9 cellular contexts compared by ENCODE assay signal in the genomic region with DNA sequence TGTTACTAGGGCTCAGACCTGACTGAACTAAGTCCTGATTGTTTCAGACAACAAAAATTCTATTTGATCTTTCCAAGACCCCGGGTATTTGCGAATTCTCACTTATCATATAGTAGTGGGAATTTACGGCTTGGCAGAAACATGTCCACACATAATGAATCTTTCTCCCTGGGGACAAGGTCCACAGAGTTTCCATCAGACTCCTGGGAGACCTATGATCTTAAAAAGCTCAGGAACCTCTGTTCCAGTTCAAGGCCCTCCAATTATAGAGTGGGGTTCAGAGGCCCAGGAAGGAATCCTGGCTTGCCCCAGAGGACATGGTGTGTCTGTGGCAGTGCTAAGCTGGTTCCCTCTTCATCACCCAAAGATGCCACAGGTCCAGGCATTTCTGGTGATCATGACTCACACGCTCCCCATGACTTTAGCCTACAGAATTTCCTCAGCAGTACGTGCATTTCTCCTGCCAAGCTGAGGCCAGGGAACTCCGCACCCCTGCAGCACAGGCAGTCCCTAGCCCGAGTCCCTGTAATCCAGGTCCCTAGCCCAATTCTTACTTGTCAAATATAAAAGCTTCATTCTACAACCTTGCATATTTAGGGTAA. TPM values are rescaled to one million over a fixed set of nuclear protein-coding genes. Genes with fewer than 3 reads are reported as not detected.
A peak's percentile ranks its signal among the peaks of the same experiment; 100 is the strongest.
DNase-seq lines count a peak whose midpoint lies in the region; TF ChIP-seq lines count a peak whose summit lies in the region.
"Had no signal": no experiment of that assay in that cellular context is flagged by ENCODE, and none has a peak within 500 bp of the region (broad histone marks: within the 10 kb centered on the region; RNA-seq: fewer than 3 reads in every experiment).

No MANE protein-coding gene starts in this region.

- no peak overlapping the region for H2BK12ac ChIP-seq in trophoblast cell (ENCODE audit: low read length)

- no peak overlapping the region for H4K12ac ChIP-seq in trophoblast cell (ENCODE audit: low read depth, low read length)

- no peak overlapping the region for H3K14ac ChIP-seq in trophoblast cell (ENCODE audit: low read length)

- H3K9ac ChIP-seq in OCI-LY3 (ENCODE audit: low read length), result peak overlapping the region; percentile 99
- no peak overlapping the region for H3K9ac ChIP-seq in trophoblast cell (ENCODE audit: low read length)

- DNase-seq in EL (peak; percentile 77), epithelial cell of prostate (ENCODE audit: low read depth, low spot score) (peak; percentile 46), trophoblast cell (peak in 1 of 2 donors; percentile 49), A673 (ENCODE audit: low spot score) (no peak), SJCRH30 (no peak), G401 (ENCODE audit: low spot score) (no peak), D341Med (ENCODE audit: low spot score) (no peak)
- DNase-seq: cerebellar nuclear complex had no signal

- in situ Hi-C loops in G401 (cut with HindIII; ENCODE audit: low sequenced_read_pairs), result no loop called here

- no peak overlapping the region for H2AK5ac ChIP-seq in trophoblast cell (ENCODE audit: low read length)

- no peak overlapping the region for H4K8ac ChIP-seq in trophoblast cell (ENCODE audit: low read depth, low read length)

- H4K20me1 ChIP-seq in OCI-LY3 (ENCODE audit: insufficient read depth, low read length), result peaks cover 18% of the 10 kb centered on the region

- POLR2A ChIA-PET in A673 (lab: Charles Lee; ENCODE audit: low non-redundant PET), result interaction anchor here (0.6 kb wide), 1 partner anchor 1618 kb away, joined by 3 read pairs; no protein-coding TSS in a partner anchor

- peaks cover 91% of the 10 kb centered on the region for H3K79me2 ChIP-seq in OCI-LY3 (ENCODE audit: low read length)
- peaks cover 25% of the 10 kb centered on the region for H3K79me2 ChIP-seq in trophoblast cell (ENCODE audit: control insufficient read depth, insufficient read depth, low read length, poor library complexity)

- no CpG with 5 or more reads among the region's 7 CpGs for WGBS in trophoblast cell (ENCODE audit: extremely low coverage, insufficient coverage, insufficient read length)

- H3K27me3 ChIP-seq in OCI-LY3 (ENCODE audit: low read depth, low read length) (no peaks in the 10 kb centered on the region), trophoblast cell (ENCODE audit: insufficient read depth, low read length) (no peaks in the 10 kb centered on the region), A673 (replicated peaks; ENCODE audit: insufficient read depth, low read depth, low read length, poor library complexity) (no peaks in the 10 kb centered on the region), SJCRH30 (no peaks in the 10 kb centered on the region)

- H3K27ac ChIP-seq in OCI-LY3 (ENCODE audit: low read length) (peak overlapping the region; percentile 99), epithelial cell of prostate (peak overlapping the region; percentile 57), trophoblast cell (ENCODE audit: low read depth, low read length) (no peak overlapping the region), A673 (ENCODE audit: low read depth, low read length, poor library complexity, severe bottlenecking) (no peak overlapping the region), SJCRH30 (no peak overlapping the region)

- H3K4me1 ChIP-seq in OCI-LY3 (ENCODE audit: low read length), result peaks cover 78% of the 10 kb centered on the region
- H3K4me1 ChIP-seq in trophoblast cell (ENCODE audit: control insufficient read depth in 1 of 2, insufficient read depth in 2 of 2, low read length in 2 of 2), result peaks cover 12 to 26% of the 10 kb centered on the region in 2 experiments
- peaks cover 32% of the 10 kb centered on the region for H3K4me1 ChIP-seq in A673 (ENCODE audit: insufficient read depth, low read length, poor library complexity, severe bottlenecking)
- peaks cover 38% of the 10 kb centered on the region for H3K4me1 ChIP-seq in SJCRH30

- H3K4me2 ChIP-seq in OCI-LY3 (ENCODE audit: low read length), result peak overlapping the region; percentile 98
- H3K4me2 ChIP-seq in trophoblast cell (ENCODE audit: low read length), result no peak overlapping the region

- H3K79me1 ChIP-seq in trophoblast cell (ENCODE audit: low read length), result no peaks in the 10 kb centered on the region

- peaks cover 4% of the 10 kb centered on the region; the same call in 1 of the 2 replicates for H3K9me3 ChIP-seq in OCI-LY3 (ENCODE audit: insufficient read depth, low read length)
- no peaks in the 10 kb centered on the region for H3K9me3 ChIP-seq in trophoblast cell (ENCODE audit: insufficient read depth, low read depth, low read length)
- no peaks in the 10 kb centered on the region for H3K9me3 ChIP-seq in A673 (ENCODE audit: low read depth, low read length, poor library complexity, severe bottlenecking)
- H3K9me3 ChIP-seq in SJCRH30 (replicated peaks), result no peaks in the 10 kb centered on the region

- intact Hi-C loops in A673 (cut with micrococcal nuclease; ENCODE audit: unreplicated experiment), result no loop called here

- peaks cover 43% of the 10 kb centered on the region for H3K36me3 ChIP-seq in OCI-LY3 (replicated peaks; ENCODE audit: low read depth, low read length)
- peaks cover 0 to under 1% of the 10 kb centered on the region in 2 experiments for H3K36me3 ChIP-seq in trophoblast cell (ENCODE audit: control insufficient read depth in 1 of 2, insufficient read depth in 2 of 2, low read length in 2 of 2)
- no peaks in the 10 kb centered on the region for H3K36me3 ChIP-seq in A673 (ENCODE audit: insufficient read depth, low read length, poor library complexity, severe bottlenecking)
- peaks cover 14% of the 10 kb centered on the region for H3K36me3 ChIP-seq in SJCRH30

- no TSS peak for BruUV-seq in A673 (replicated peaks; lab: Mats Ljungman, UMichigan)

- no peak overlapping the region for H3K23ac ChIP-seq in trophoblast cell (ENCODE audit: low read length)

- CTCF ChIA-PET in A673 (lab: Charles Lee), result interaction anchor here (0.7 kb wide), 1 partner anchor 150 kb away, joined by 3 read pairs; no protein-coding TSS in a partner anchor

- no peak overlapping the region for H3K18ac ChIP-seq in trophoblast cell (ENCODE audit: low read length)

- H2BK5ac ChIP-seq in trophoblast cell (ENCODE audit: low read depth, low read length, poor library complexity), result no peak overlapping the region

- H3K4ac ChIP-seq in trophoblast cell (ENCODE audit: low read depth, low read length), result peak overlapping the region; percentile 92

- no peak overlapping the region for H4K91ac ChIP-seq in trophoblast cell (ENCODE audit: low read depth, low read length)

- H2BK120ac ChIP-seq in trophoblast cell (ENCODE audit: insufficient read depth, low read length, poor library complexity), result peak overlapping the region; percentile 20

- TF ChIP-seq CTCF in OCI-LY3 (IDR thresholded peaks at IDR 0.05; ENCODE audit: low read depth, low read length) (no peak), A673 (conservative IDR thresholded peaks at IDR 0.05; ENCODE audit: low read depth, low read length) (no peak)

- peak overlapping the region; percentile 71 for H3K4me3 ChIP-seq in OCI-LY3 (ENCODE audit: low read length)
- H3K4me3 ChIP-seq in trophoblast cell (ENCODE audit: low read depth, low read length), result no peak overlapping the region
- no peak overlapping the region for H3K4me3 ChIP-seq in A673 (ENCODE audit: low read depth, low read length, poor library complexity, severe bottlenecking)
- no peak overlapping the region for H3K4me3 ChIP-seq in SJCRH30

- no peak overlapping the region for H2AFZ ChIP-seq in OCI-LY3 (ENCODE audit: low read depth, low read length)
- no peak overlapping the region for H2AFZ ChIP-seq in trophoblast cell (ENCODE audit: insufficient read depth, low read length, poor library complexity)

RNA-seq across cellular contexts. Expression of gene RAPGEF1, which starts 12.6 kb away (rescaled TPM):
- 77.7 and 79.5 TPM in 2 replicates for polyA plus RNA-seq in trophoblast cell (2013)
- total RNA-seq in A673 (2021), result 56.4 and 61.5 TPM in 2 replicates
- total RNA-seq in SJCRH30 (2014; rRNA removed; shearing (Covaris generic)), result 78.5 and 82.0 TPM in 2 replicates
- total RNA-seq in G401 (2014; rRNA removed; shearing (Covaris generic)), result 31.0 and 40.8 TPM in 2 replicates

Comparison
In these comparisons a context has a peak if more than half of its experiments do, and no peak if none do; other contexts are left out.
1. DNase-seq: peak in EL (single experiment) and epithelial cell of prostate (single experiment); none in A673 (single experiment), SJCRH30 (0 of 2), G401 (single experiment) and D341Med (single experiment).
2. H3K27ac ChIP-seq: peak in OCI-LY3 (single experiment) and epithelial cell of prostate (single experiment); none in trophoblast cell (single experiment), A673 (single experiment) and SJCRH30 (single experiment).